Comparison of ENCODE assay signal across 17 cellular contexts in genomic region chr14:26765301-26765700, GRCh38.
"Had no signal": no experiment of that assay in that cellular context is flagged by ENCODE, and none has a peak within 500 bp of the region (broad histone marks: within the 10 kb centered on the region; RNA-seq: fewer than 3 reads in every experiment).

No MANE protein-coding gene starts in this region.

- ATAC-seq: activated naive CD4-positive, alpha-beta T cell treated with anti-CD3 and anti-CD28 coated beads, Interleukin-2, amount 50 U/mL, for 72 hours; activated T-cell treated with anti-CD3 and anti-CD28 coated beads, Interleukin-2, amount 50 U/mL, for 72 hours; effector memory CD8-positive, alpha-beta T cell; stimulated activated memory B cell treated with anti-CD40 and anti-IgM and Interleukin-4, amounts not matched to agents 10 μg/mL and 1 μg/mL and 100 μg/mL, for 72 hours; T-cell had no signal

- H3K27ac Mint-ChIP-seq: activated CD4-positive, alpha-beta T cell treated with anti-CD3 and anti-CD28 coated beads, Interleukin-2, amount 10 ng/mL, durations not matched to agents 7 days and 5 days; activated naive CD4-positive, alpha-beta T cell treated with anti-CD3 and anti-CD28 coated beads, Interleukin-2, amount 50 U/mL, for 72 hours; activated T-cell treated with anti-CD3 and anti-CD28 coated beads, Interleukin-2, amount 50 U/mL, for 72 hours; dendritic cell treated with granulocyte-macrophage colony-stimulating factor and Interleukin-4, amounts not matched to agents 40 ng/mL and 50 ng/mL, for 4 days; effector memory CD8-positive, alpha-beta T cell; stimulated activated memory B cell treated with anti-CD40 and anti-IgM and Interleukin-4, amounts not matched to agents 10 μg/mL and 1 μg/mL and 100 μg/mL, for 72 hours; T-cell had no signal

- H3K9me3 ChIP-seq: gastroesophageal sphincter, heart right ventricle, tibial nerve had no signal

- H3K4me3 Mint-ChIP-seq: activated CD4-positive, alpha-beta T cell treated with anti-CD3 and anti-CD28 coated beads, Interleukin-2, amount 10 ng/mL, durations not matched to agents 7 days and 5 days; activated T-cell treated with anti-CD3 and anti-CD28 coated beads, Interleukin-2, amount 50 U/mL, for 72 hours; brain; dendritic cell treated with granulocyte-macrophage colony-stimulating factor and Interleukin-4, amounts not matched to agents 40 ng/mL and 50 ng/mL, for 4 days; effector memory CD8-positive, alpha-beta T cell; stimulated activated memory B cell treated with anti-CD40 and anti-IgM and Interleukin-4, amounts not matched to agents 10 μg/mL and 1 μg/mL and 100 μg/mL, for 72 hours; T-cell had no signal

- H3K9me3 Mint-ChIP-seq: brain; dendritic cell treated with granulocyte-macrophage colony-stimulating factor and Interleukin-4, amounts not matched to agents 40 ng/mL and 50 ng/mL, for 4 days had no signal

- H3K4me1 Mint-ChIP-seq: activated CD4-positive, alpha-beta T cell treated with anti-CD3 and anti-CD28 coated beads, Interleukin-2, amount 10 ng/mL, durations not matched to agents 7 days and 5 days; stimulated activated memory B cell treated with anti-CD40 and anti-IgM and Interleukin-4, amounts not matched to agents 10 μg/mL and 1 μg/mL and 100 μg/mL, for 72 hours; T-cell had no signal

- H2AFZ ChIP-seq: parathyroid adenoma had no signal

- H3K27ac ChIP-seq: epithelial cell of prostate, parathyroid adenoma had no signal

- H3K27me3 Mint-ChIP-seq: activated CD4-positive, alpha-beta T cell treated with anti-CD3 and anti-CD28 coated beads, Interleukin-2, amount 10 ng/mL, durations not matched to agents 7 days and 5 days; dendritic cell treated with granulocyte-macrophage colony-stimulating factor and Interleukin-4, amounts not matched to agents 40 ng/mL and 50 ng/mL, for 4 days; effector memory CD8-positive, alpha-beta T cell; stimulated activated memory B cell treated with anti-CD40 and anti-IgM and Interleukin-4, amounts not matched to agents 10 μg/mL and 1 μg/mL and 100 μg/mL, for 72 hours; T-cell had no signal

- H3K4me3 ChIP-seq: gastroesophageal sphincter, heart right ventricle, tibial nerve had no signal

- DNase-seq: activated CD4-positive, alpha-beta T cell treated with anti-CD3 and anti-CD28 coated beads, Interleukin-2, amount 10 ng/mL, durations not matched to agents 7 days and 5 days; activated CD8-positive, alpha-beta memory T cell treated with anti-CD3 and anti-CD28 coated beads, Interleukin-2, amount 50 U/mL, for 48 hours; activated gamma-delta T cell; activated T-cell treated with anti-CD3 and anti-CD28 coated beads, Interleukin-2, amount 50 U/mL, for 72 hours; central memory CD4-positive, alpha-beta T cell; effector memory CD8-positive, alpha-beta T cell; T-cell; T-helper 9 cell had no signal

- H3K79me2 ChIP-seq: parathyroid adenoma had no signal

- H3K36me3 ChIP-seq: gastroesophageal sphincter, heart right ventricle, tibial nerve had no signal

- H3K4me1 ChIP-seq: parathyroid adenoma had no signal

- H3K27me3 ChIP-seq: gastroesophageal sphincter, heart right ventricle, tibial nerve had no signal

- H3K36me3 Mint-ChIP-seq: activated naive CD4-positive, alpha-beta T cell treated with anti-CD3 and anti-CD28 coated beads, Interleukin-2, amount 50 U/mL, for 72 hours; brain; stimulated activated memory B cell treated with anti-CD40 and anti-IgM and Interleukin-4, amounts not matched to agents 10 μg/mL and 1 μg/mL and 100 μg/mL, for 72 hours; T-cell had no signal
